9 cellular contexts compared by ENCODE assay signal in the genomic region with DNA sequence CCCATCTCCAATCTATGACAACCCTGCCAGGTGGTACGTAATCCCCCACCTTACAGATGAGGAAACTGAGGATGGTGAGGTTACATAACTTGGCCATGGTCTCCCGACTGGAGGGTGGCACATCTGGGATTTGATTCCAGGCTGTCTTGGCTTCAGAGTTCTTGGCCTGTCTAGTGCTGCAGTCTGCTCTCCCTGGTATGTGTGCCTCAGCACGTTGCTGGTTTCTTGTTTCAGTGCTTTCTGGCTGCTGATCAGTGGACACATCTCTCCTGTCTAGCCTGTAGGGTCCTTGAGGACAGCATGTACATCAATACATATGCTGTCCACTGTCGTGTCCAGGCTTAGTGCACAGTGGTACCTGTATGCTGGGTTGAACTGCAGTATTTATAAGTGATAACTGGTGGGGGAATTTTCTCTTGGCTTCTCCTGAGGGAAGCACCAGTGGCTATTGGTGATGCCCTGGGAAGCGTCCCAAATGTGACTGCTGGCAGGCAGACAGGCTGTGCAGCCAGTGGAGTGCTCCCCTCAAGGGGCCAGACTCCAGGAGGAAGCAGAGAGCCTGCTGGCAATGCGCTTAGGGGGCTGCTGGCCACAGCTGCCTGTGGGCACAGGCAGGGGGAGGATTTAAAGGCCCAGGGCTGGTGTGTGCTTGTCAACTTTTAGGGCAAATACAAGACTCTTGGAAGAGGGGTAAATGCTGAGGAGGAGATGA. TPM values are rescaled to one million over a fixed set of nuclear protein-coding genes. Genes with fewer than 3 reads are reported as not detected.
DNase-seq lines count a peak whose midpoint lies in the region; TF ChIP-seq lines count a peak whose summit lies in the region.
"Had no signal": no experiment of that assay in that cellular context is flagged by ENCODE, and none has a peak within 500 bp of the region (broad histone marks: within the 10 kb centered on the region; RNA-seq: fewer than 3 reads in every experiment).

No MANE protein-coding gene starts in this region.

- no peak overlapping the region for H2AFZ ChIP-seq in mammary epithelial cell (ENCODE audit: low read depth, low read length)

- no peak overlapping the region for H3K9ac ChIP-seq in mammary epithelial cell (ENCODE audit: insufficient read depth, low read length)

- H3K27ac Mint-ChIP-seq in MCF 10A (ENCODE audit: low read depth, unreplicated experiment): peak overlapping the region; percentile 65

- POLR2A ChIA-PET in MCF 10A (lab: Yijun Ruan, JAX): interaction anchor here (0.7 to 1.6 kb wide), 6 partner anchors 18 to 73 kb away, joined by 3 to 10 read pairs (median 4); a partner anchor contains a TSS

- CTCF ChIA-PET in MCF 10A (lab: Yijun Ruan, JAX): interaction anchor here (0.8 to 1.7 kb wide), 7 partner anchors 10 to 147 kb away, joined by 3 to 12 read pairs (median 4); no protein-coding TSS in a partner anchor
- CTCF ChIA-PET in mammary epithelial cell (lab: Charles Lee; ENCODE audit: low non-redundant PET): interaction anchor here (0.5 kb wide), 1 partner anchor 101 kb away, joined by 5 read pairs; no protein-coding TSS in a partner anchor

- TF ChIP-seq POLR2A in transverse colon (IDR thresholded peaks at IDR 0.05): no peak

- in situ Hi-C loops in mammary epithelial cell (cut with MboI; ENCODE audit: low sequenced_read_pairs in 2 of 2): loop anchor here in 1 of 2 donors (25.0 kb wide), 1 partner anchor 230 kb away; no protein-coding TSS in a partner anchor
- in situ Hi-C loops in transverse colon (cut with MboI; ENCODE audit: low pct_ligation_motif_present in 1 of 4, low pct_unique_long_range_greater_than_20kb in 1 of 4, low sequenced_read_pairs in 3 of 4): no loop called here
- in situ Hi-C loops in GM13977 (cut with MboI; ENCODE audit: low pct_unique_long_range_greater_than_20kb, low sequenced_read_pairs, unreplicated experiment): loop anchor here (25.0 kb wide), 1 partner anchor 380 kb away; a partner anchor contains a TSS

- dilution Hi-C loops in mammary epithelial cell (cut with HindIII; ENCODE audit: low sequenced_read_pairs): loop anchor here (5.0 to 25.0 kb wide), 3 partner anchors 35 to 145 kb away; a partner anchor contains a TSS

- TF ChIP-seq EP300 in transverse colon (IDR thresholded peaks at IDR 0.05; ENCODE audit: low read depth): no peak

- whole genome bisulfite sequencing in mammary epithelial cell (ENCODE audit: low coverage, missing lambda C conversion rate): 53% methylated on average over 6 of the region's 6 CpGs
- 67% methylated on average over 6 of the region's 6 CpGs; no CpG with 5 or more reads in 1 of the 2 donors for WGBS in transverse colon (ENCODE audit: low coverage in 1 of 2), 2 donors

- no peaks in the 10 kb centered on the region for H3K27me3 Mint-ChIP-seq in MCF 10A (ENCODE audit: insufficient read depth, unreplicated experiment)

- intact Hi-C loops in MCF 10A (cut with micrococcal nuclease) (loop anchor here (5.0 kb wide), 1 partner anchor 75 kb away; a partner anchor contains a TSS), mammary epithelial cell (cut with micrococcal nuclease) (no loop called here), transverse colon (cut with DNase I; ENCODE audit: low total_unique reads) (no loop called here)

- H3K27ac ChIP-seq in mammary epithelial cell (ENCODE audit: insufficient read depth, low read depth, low read length) (no peak overlapping the region), transverse colon (peak overlapping the region; percentile 10 to 54 (median 32))

- peaks cover 15% of the 10 kb centered on the region for H3K4me1 Mint-ChIP-seq in MCF 10A (ENCODE audit: insufficient read depth, unreplicated experiment)

- peaks cover 3% of the 10 kb centered on the region for H4K20me1 ChIP-seq in mammary epithelial cell (ENCODE audit: insufficient read depth, low read length)

- H3K27me3 ChIP-seq in mammary epithelial cell (ENCODE audit: insufficient read depth, low read length) (no peaks in the 10 kb centered on the region), transverse colon (no peaks in the 10 kb centered on the region)

- H3K36me3 ChIP-seq in mammary epithelial cell (ENCODE audit: insufficient read depth, low read length) (peaks cover 2% of the 10 kb centered on the region), transverse colon (no peaks in the 10 kb centered on the region)

- DNase-seq in MCF 10A (ENCODE audit: unreplicated experiment): no peak
- no peak for DNase-seq in mammary epithelial cell
- DNase-seq in anterior cingulate cortex (lab: John Stamatoyannopoulos, UW): peak in 49 of 58 donors; percentile 23 to 83 (median 57)
- peak; percentile 79 for DNase-seq in medulla oblongata (ENCODE audit: extremely low spot score)
- no peak for DNase-seq in transverse colon
- no peak for DNase-seq in stimulated activated CD4-positive, alpha-beta T cell treated with anti-CD3 and anti-CD28 coated beads, Interleukin-2, amount 100 ng/mL, for 24 hours
- DNase-seq in GM13977 (ENCODE audit: low spot score): no peak
- DNase-seq in glomerular visceral epithelial cell (ENCODE audit: extremely low spot score): no peak
- DNase-seq: Calu3 had no signal

- H3K9me3 ChIP-seq in mammary epithelial cell (replicated peaks; ENCODE audit: insufficient read depth, low read length) (no peaks in the 10 kb centered on the region), transverse colon (no peaks in the 10 kb centered on the region)

- H3K4me2 ChIP-seq in mammary epithelial cell (ENCODE audit: insufficient read depth, low read depth, low read length): no peak overlapping the region

- H3K36me3 Mint-ChIP-seq in MCF 10A (ENCODE audit: insufficient read depth, unreplicated experiment): peaks cover 21% of the 10 kb centered on the region

- H3K4me3 ChIP-seq in mammary epithelial cell (replicated peaks in 1 of 3; ENCODE audit: insufficient read depth in 1 of 3, low read depth in 2 of 3, low read length in 3 of 3) (no peak overlapping the region), transverse colon (no peak overlapping the region)

- peaks cover 19% of the 10 kb centered on the region for H3K79me2 ChIP-seq in mammary epithelial cell (ENCODE audit: insufficient read depth, low read length)

- BruUV-seq in MCF 10A (replicated peaks; lab: Mats Ljungman, UMichigan): no TSS peak
- BruUV-seq in mammary epithelial cell (replicated peaks; lab: Mats Ljungman, UMichigan): no TSS peak

- H3K9me3 Mint-ChIP-seq in MCF 10A (ENCODE audit: unreplicated experiment): no peaks in the 10 kb centered on the region

- H3K4me1 ChIP-seq in mammary epithelial cell (ENCODE audit: insufficient read depth, low read length): peaks cover 23% of the 10 kb centered on the region
- H3K4me1 ChIP-seq in transverse colon: peaks cover 6 to 31% (median 14%) of the 10 kb centered on the region in 4 donors

- no peak for TF ChIP-seq CTCF in MCF 10A (IDR thresholded peaks at IDR 0.05; ENCODE audit: unreplicated experiment)
- TF ChIP-seq CTCF in mammary epithelial cell (conservative IDR thresholded peaks at IDR 0.05 in 1 of 2, IDR thresholded peaks at IDR 0.05 in 1 of 2; ENCODE audit: extremely low read depth in 1 of 2, insufficient read depth in 1 of 2, low read depth in 1 of 2, low read length in 2 of 2): no peak
- no peak for TF ChIP-seq CTCF in transverse colon (IDR thresholded peaks at IDR 0.05)
- TF ChIP-seq CTCF in GM13977 (IDR thresholded peaks at IDR 0.05; ENCODE audit: extremely low read depth, insufficient read depth, missing control alignments): no peak

- H3K4me3 Mint-ChIP-seq in MCF 10A (ENCODE audit: unreplicated experiment): no peak overlapping the region

RNA-seq across cellular contexts. Expression of a gene that starts 14.4 kb away (rescaled TPM):
- 0.52 and 1.6 TPM in 2 replicates for total RNA-seq in MCF 10A (2022)
- 1 to 10 TPM in 1 of 2 donors, under 1 TPM in 1; 0.17 to 1.2 TPM for total RNA-seq in mammary epithelial cell
- 0.46 TPM for polyA plus RNA-seq in mammary epithelial cell
- polyA minus RNA-seq in mammary epithelial cell: not detected
- 1 to 10 TPM in 3 of 4 donors, not detected in 1; 1.6 to 2.1 (median 1.6) TPM for total RNA-seq in transverse colon

RNA-seq across cellular contexts. Expression of a gene that starts 19.4 kb away (rescaled TPM):
- total RNA-seq in MCF 10A (2022) (20.3 and 32.7 TPM in 2 replicates), mammary epithelial cell (10 to 100 TPM in 1 of 2 donors, 1 to 10 TPM in 1; 9.2 to 23.8 TPM), transverse colon (100 to 1,000 TPM in 1 of 4 donors, 10 to 100 TPM in 3; 65.6 to 100 (median 68.6) TPM)
- 15.7 TPM for polyA plus RNA-seq in mammary epithelial cell
- polyA minus RNA-seq in mammary epithelial cell: 4.5 TPM

RNA-seq across cellular contexts. Expression of a gene that starts 24.2 kb away (rescaled TPM):
- total RNA-seq in MCF 10A (2022) (21.7 and 27.9 TPM in 2 replicates), mammary epithelial cell (10 to 100 TPM; 11.8 to 18.4 TPM), transverse colon (100 to 1,000 TPM in 1 of 4 donors, 10 to 100 TPM in 3; 24.1 to 132 (median 56.2) TPM)
- polyA plus RNA-seq in mammary epithelial cell: 15.3 TPM
- 28.5 TPM for polyA minus RNA-seq in mammary epithelial cell

RNA-seq across cellular contexts. Expression of a gene that starts 26.6 kb away (rescaled TPM):
- 35.3 and 44.5 TPM in 2 replicates for total RNA-seq in MCF 10A (2022)
- total RNA-seq in mammary epithelial cell: 10 to 100 TPM; 13.0 to 43.9 TPM
- polyA plus RNA-seq in mammary epithelial cell: 9.3 TPM
- polyA minus RNA-seq in mammary epithelial cell: 0.72 TPM
- 10 to 100 TPM in 1 of 4 donors, 1 to 10 TPM in 3; 2.2 to 30.7 (median 4.2) TPM for total RNA-seq in transverse colon

RNA-seq across cellular contexts. Expression of a gene that starts 32.6 kb away (rescaled TPM):
- 0.81 TPM in 1 of 2 replicates, not detected in the other for total RNA-seq in MCF 10A (2022)
- total RNA-seq in mammary epithelial cell: under 1 TPM in 1 of 2 donors, not detected in 1; 0.83 TPM
- polyA plus RNA-seq in mammary epithelial cell: not detected
- polyA minus RNA-seq in mammary epithelial cell: not detected
- total RNA-seq in transverse colon: 1 to 10 TPM in 1 of 4 donors, not detected in 3; 2.5 TPM
- total RNA-seq: Calu3 had no signal

Comparison
In these comparisons a context has a peak if more than half of its experiments do, and no peak if none do; other contexts are left out.
1. DNase-seq: peak in anterior cingulate cortex (49 of 58) and medulla oblongata (single experiment); none in MCF 10A (single experiment), mammary epithelial cell (single experiment), transverse colon (single experiment), stimulated activated CD4-positive, alpha-beta T cell treated with anti-CD3 and anti-CD28 coated beads, Interleukin-2, amount 100 ng/mL, for 24 hours (0 of 2), GM13977 (single experiment) and glomerular visceral epithelial cell (single experiment).